ENCODE assay signal across 8 cellular contexts in the genomic region with DNA sequence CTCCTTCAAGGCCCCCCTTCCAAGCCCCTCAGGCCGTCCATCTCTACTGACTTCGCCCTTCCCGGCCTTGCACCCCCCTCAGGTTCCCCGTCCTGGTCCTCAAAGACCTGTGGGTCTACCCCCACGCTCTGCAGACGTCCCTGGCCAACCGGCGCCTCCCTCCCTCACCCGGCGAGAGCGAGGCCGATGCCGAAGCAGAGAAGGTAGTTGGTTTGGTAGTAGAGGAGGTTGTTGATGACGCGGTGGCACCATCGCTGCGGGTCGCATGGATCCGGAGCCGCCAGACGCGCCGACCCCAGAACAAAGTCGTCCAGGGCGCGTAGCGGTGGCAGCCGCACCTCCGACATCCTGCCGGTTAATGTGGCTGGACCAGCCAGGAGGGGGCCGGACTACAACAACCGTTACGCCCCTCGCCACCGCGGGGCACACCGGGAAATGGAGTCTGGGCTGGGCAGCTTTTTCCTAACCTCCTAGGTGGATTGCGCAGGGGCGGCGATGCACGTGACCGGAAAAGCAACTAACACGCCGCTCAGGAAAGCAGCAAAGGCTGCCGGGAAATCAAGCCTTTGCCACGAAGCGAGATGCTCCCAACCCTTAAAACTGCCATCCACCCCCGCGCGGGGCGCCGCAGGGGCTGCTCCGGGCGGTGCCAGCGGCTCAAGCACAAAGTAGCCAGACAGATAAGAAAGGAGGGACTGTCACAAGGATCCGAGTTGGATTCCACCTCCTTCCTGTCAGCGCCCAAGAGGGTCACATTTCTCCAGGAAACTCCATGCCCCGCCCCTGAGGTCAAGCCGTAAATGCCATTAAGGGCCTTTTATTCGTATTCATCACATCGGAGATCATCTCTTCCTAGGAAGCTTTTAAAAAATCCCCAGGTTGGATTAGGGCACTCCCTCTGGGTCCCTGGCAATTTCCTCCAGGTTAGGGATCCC. TPM values are rescaled to one million over a fixed set of nuclear protein-coding genes. Genes with fewer than 3 reads are reported as not detected.
DNase-seq lines count a peak whose midpoint lies in the region; ATAC-seq and TF ChIP-seq lines count a peak whose summit lies in the region.

A gene with protein sequence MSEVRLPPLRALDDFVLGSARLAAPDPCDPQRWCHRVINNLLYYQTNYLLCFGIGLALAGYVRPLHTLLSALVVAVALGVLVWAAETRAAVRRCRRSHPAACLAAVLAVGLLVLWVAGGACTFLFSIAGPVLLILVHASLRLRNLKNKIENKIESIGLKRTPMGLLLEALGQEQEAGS (minus strand): TSS at position 362 of the 935 bp plus-strand sequence. CDS start 15 bp downstream, at position 347.

- H3K4me3 Mint-ChIP-seq in endothelial cell (ENCODE audit: unreplicated experiment) (peak within 1 kb of the TSS; percentile 91), mesothelial cell of epicardium (peak within 1 kb of the TSS; percentile 80)

- H3K27me3 Mint-ChIP-seq in endothelial cell (ENCODE audit: unreplicated experiment) (peaks cover 5% of the 10 kb centered on the region), mesothelial cell of epicardium (ENCODE audit: low read depth) (no peaks in the 10 kb centered on the region)

- H3K27ac Mint-ChIP-seq in endothelial cell (ENCODE audit: unreplicated experiment), result peak within 1 kb of the TSS; percentile 61
- peak within 1 kb of the TSS; percentile 84 for H3K27ac Mint-ChIP-seq in mesothelial cell of epicardium

- H3K4me1 Mint-ChIP-seq in endothelial cell (ENCODE audit: unreplicated experiment) (peaks cover 10% of the 10 kb centered on the region), mesothelial cell of epicardium (peaks cover 18% of the 10 kb centered on the region)

- TF ChIP-seq CTCF in endothelial cell (IDR thresholded peaks at IDR 0.05; ENCODE audit: unreplicated experiment), result no peak
- TF ChIP-seq CTCF in mesothelial cell of epicardium (IDR thresholded peaks at IDR 0.05; ENCODE audit: unreplicated experiment), result no peak

- peak; percentile 92 for ATAC-seq in HG03565 (IDR thresholded peaks at IDR 0.05; ENCODE audit: unreplicated experiment)

- H3K9me3 Mint-ChIP-seq in endothelial cell (ENCODE audit: unreplicated experiment) (no peaks in the 10 kb centered on the region), mesothelial cell of epicardium (peaks cover 4% of the 10 kb centered on the region)

- peak; percentile 90 for DNase-seq in AG20443 (ENCODE audit: low spot score)
- DNase-seq in GM19240 (ENCODE audit: insufficient read length, low spot score), result peak; percentile 91
- peak; percentile 41 for DNase-seq in NOMO-1 treated with DMSO at 0.1 percent for 48 hours (lab: John Stamatoyannopoulos, UW; ENCODE audit: unreplicated experiment)
- peak; percentile 81 for DNase-seq in activated T-cell treated with anti-CD3 and anti-CD28 coated beads for 24 hours (ENCODE audit: low read depth)
- DNase-seq in endothelial cell (ENCODE audit: low spot score), result peak; percentile 79
- peak; percentile 71 to 79 for DNase-seq in mesothelial cell of epicardium (ENCODE audit: low spot score in 2 of 2, unreplicated experiment in 2 of 2)
- DNase-seq in stimulated activated CD8-positive, alpha-beta memory T cell treated with anti-CD3 and anti-CD28 coated beads, Interleukin-15, amount 100 ng/mL, for 4 hours (ENCODE audit: low read depth in 2 of 2), result peak; percentile 78 to 83

- H3K36me3 Mint-ChIP-seq in endothelial cell (ENCODE audit: low read depth, unreplicated experiment), result no peaks in the 10 kb centered on the region
- peaks cover 4% of the 10 kb centered on the region for H3K36me3 Mint-ChIP-seq in mesothelial cell of epicardium

RNA-seq across cellular contexts. Expression of the gene that starts here (rescaled TPM):
- total RNA-seq in endothelial cell (ENCODE audit: unreplicated experiment) (22.3 TPM), mesothelial cell of epicardium (30.5 to 32.0 TPM (median 31.7 TPM) in 3 replicates)

Comparison
In these comparisons a context has a peak if more than half of its experiments do, and no peak if none do; other contexts are left out.
1. Peak in every context shown above with its lines: DNase-seq and ATAC-seq.
2. DNase-seq: peak in every context shown above with its lines; median percentile 91 in GM19240; 90 in AG20443; 81 in activated T-cell treated with anti-CD3 and anti-CD28 coated beads for 24 hours; 80 in stimulated activated CD8-positive, alpha-beta memory T cell treated with anti-CD3 and anti-CD28 coated beads, Interleukin-15, amount 100 ng/mL, for 4 hours; 79 in endothelial cell; 75 in mesothelial cell of epicardium; 41 in NOMO-1 treated with DMSO at 0.1 percent for 48 hours.